19 cellular contexts compared by ENCODE assay signal in genomic region chr14:104209985-104210520, GRCh38.
A peak's percentile ranks its signal among the peaks of the same experiment; 100 is the strongest.
DNase-seq lines count a peak whose midpoint lies in the region; ATAC-seq, FAIRE-seq and TF ChIP-seq lines count a peak whose summit lies in the region.
"Had no signal": no experiment of that assay in that cellular context is flagged by ENCODE, and none has a peak within 500 bp of the region (broad histone marks: within the 10 kb centered on the region; RNA-seq: fewer than 3 reads in every experiment).

No MANE protein-coding gene starts in this region.

- no peak overlapping the region for H2BK5ac ChIP-seq in neuronal stem cell (ENCODE audit: low read length)

- H3K4me1 ChIP-seq in BLaER1 treated with 17β-estradiol and CSF1 and Interleukin-3, amounts not matched to agents 10 nM and 100 nM = peaks cover 0 to 47% (median 36%) of the 10 kb centered on the region in 10 experiments; a peak in 15 of 20 replicates
- H3K4me1 ChIP-seq in neuronal stem cell (ENCODE audit: control insufficient read depth in 2 of 2, insufficient read depth in 1 of 2, low read depth in 1 of 2, low read length in 2 of 2) = peaks cover 9 to 11% of the 10 kb centered on the region in 2 donors
- H3K4me1 ChIP-seq: Peyer's patch had no signal

- peak; percentile 42 for DNase-seq in NCI-H1105 (lab: John Stamatoyannopoulos, UW)
- no peak for DNase-seq in neuronal stem cell (ENCODE audit: low spot score)
- DNase-seq in frontal cortex (ENCODE audit: low spot score in 2 of 2) = no peak
- DNase-seq in amniotic stem cell (lab: John Stamatoyannopoulos, UW) = no peak
- DNase-seq: ACHN; DMS 273 treated with DMSO at 0.1 percent for 48 hours; DND-41; H7; KG1; MV-4-11; NCI-H146; NCI-H2227 treated with DMSO at 0.1 percent for 48 hours; NCI-H510A treated with DMSO at 0.1 percent for 48 hours; NK-92 treated with Interleukin-12 subunit alpha and Interleukin-12 subunit beta, amount 100 ng/mL, for 24 hours; Peyer's patch; SW 1271 had no signal

- H3K27me3 ChIP-seq in BLaER1 treated with 17β-estradiol and CSF1 and Interleukin-3, amounts not matched to agents 10 nM and 100 nM = no peaks in the 10 kb centered on the region
- peaks cover 0 to 23% (median 0%) of the 10 kb centered on the region in 3 experiments for H3K27me3 ChIP-seq in neuronal stem cell (ENCODE audit: control insufficient read depth in 3 of 3, insufficient read depth in 3 of 3, low read depth in 1 of 3, low read length in 3 of 3)
- H3K27me3 ChIP-seq: Peyer's patch had no signal

- peaks cover 0 to 5% (median 0%) of the 10 kb centered on the region in 11 experiments; a peak in 1 of 22 replicates for H4K20me1 ChIP-seq in BLaER1 treated with 17β-estradiol and CSF1 and Interleukin-3, amounts not matched to agents 10 nM and 100 nM

- H2AFZ ChIP-seq in neuronal stem cell (ENCODE audit: low read length) = no peak overlapping the region

- H3K27ac ChIP-seq in BLaER1 treated with 17β-estradiol and CSF1 and Interleukin-3, amounts not matched to agents 10 nM and 100 nM = no peak overlapping the region
- no peak overlapping the region for H3K27ac ChIP-seq in neuronal stem cell (replicated peaks; ENCODE audit: low read length)
- H3K27ac ChIP-seq: Peyer's patch had no signal

- ATAC-seq in GM18867 (IDR thresholded peaks at IDR 0.05; ENCODE audit: unreplicated experiment) = no peak

- H3K36me3 Mint-ChIP-seq in brain = no peaks in the 10 kb centered on the region

- no peaks in the 10 kb centered on the region for H3K9me3 ChIP-seq in BLaER1 treated with 17β-estradiol and CSF1 and Interleukin-3, amounts not matched to agents 10 nM and 100 nM (replicated peaks in 1 of 11)
- H3K9me3 ChIP-seq in neuronal stem cell (replicated peaks in 1 of 2; ENCODE audit: control insufficient read depth in 2 of 2, insufficient read depth in 1 of 2, low read depth in 1 of 2, low read length in 2 of 2) = peaks cover 0 to 2% of the 10 kb centered on the region in 2 donors
- H3K9me3 ChIP-seq: Peyer's patch had no signal

- peak overlapping the region; percentile 78 for H3K18ac ChIP-seq in neuronal stem cell (ENCODE audit: low read length)

- H3K4ac ChIP-seq in neuronal stem cell (ENCODE audit: low read length) = peak overlapping the region; percentile 66

- H3K14ac ChIP-seq in neuronal stem cell (ENCODE audit: low read length) = no peak overlapping the region

- peaks cover 0 to 4% (median 0%) of the 10 kb centered on the region in 5 experiments for H3K9me3 Mint-ChIP-seq in brain

- no peak overlapping the region for H4K91ac ChIP-seq in neuronal stem cell (ENCODE audit: low read depth, low read length, poor library complexity)

- H2BK120ac ChIP-seq in neuronal stem cell (ENCODE audit: low read depth, low read length) = peak overlapping the region; percentile 63

- peak overlapping the region; percentile 97 for H2AK5ac ChIP-seq in neuronal stem cell (ENCODE audit: low read depth, low read length)

- H3K27ac Mint-ChIP-seq in brain = peak overlapping the region; percentile 82 to 98 (median 93)

- no peaks in the 10 kb centered on the region for H3K79me1 ChIP-seq in neuronal stem cell (ENCODE audit: low read depth, low read length)

- FAIRE-seq in frontal cortex (lab: Jason Lieb, UNC) = no peak

- H3K4me3 ChIP-seq in BLaER1 treated with 17β-estradiol and CSF1 and Interleukin-3, amounts not matched to agents 10 nM and 100 nM = no peak overlapping the region
- H3K4me3 ChIP-seq in neuronal stem cell (ENCODE audit: low read length in 2 of 2) = no peak overlapping the region
- H3K4me3 ChIP-seq: Peyer's patch had no signal

- no peak overlapping the region for H4K8ac ChIP-seq in neuronal stem cell (ENCODE audit: low read depth, low read length)

- peaks cover 52% of the 10 kb centered on the region for H3K4me1 Mint-ChIP-seq in brain

- no peak overlapping the region for H3K23ac ChIP-seq in neuronal stem cell (ENCODE audit: low read depth, low read length, poor library complexity)

- H3K27me3 Mint-ChIP-seq in brain = peaks cover 4% of the 10 kb centered on the region

- H3K9ac ChIP-seq in BLaER1 treated with 17β-estradiol and CSF1 and Interleukin-3, amounts not matched to agents 10 nM and 100 nM = no peak overlapping the region
- no peak overlapping the region for H3K9ac ChIP-seq in neuronal stem cell (ENCODE audit: low read depth, low read length, poor library complexity)

- peak overlapping the region; percentile 73 for H2BK12ac ChIP-seq in neuronal stem cell (ENCODE audit: low read length)

- peak overlapping the region in 3 of 5 experiments; percentile 41 to 53 (median 53) for H3K4me3 Mint-ChIP-seq in brain

- WGBS in neuronal stem cell (ENCODE audit: extremely low coverage in 2 of 2, insufficient read length in 2 of 2, insufficient replicate concordance in 1 of 2), 2 donors = no CpG with 5 or more reads among the region's 15 CpGs

- H3K36me3 ChIP-seq in BLaER1 treated with 17β-estradiol and CSF1 and Interleukin-3, amounts not matched to agents 10 nM and 100 nM = no peaks in the 10 kb centered on the region
- no peaks in the 10 kb centered on the region for H3K36me3 ChIP-seq in neuronal stem cell (replicated peaks in 1 of 2; ENCODE audit: control insufficient read depth in 2 of 2, insufficient read depth in 2 of 2, low read length in 2 of 2)
- H3K36me3 ChIP-seq: Peyer's patch had no signal

- TF ChIP-seq CTCF in brain (conservative IDR thresholded peaks at IDR 0.05) = no peak

- H3K4me2 ChIP-seq in BLaER1 treated with 17β-estradiol and CSF1 and Interleukin-3, amounts not matched to agents 10 nM and 100 nM = peak overlapping the region in 9 of 11 experiments; percentile 12 to 68 (median 53); a peak in 16 of 22 replicates
- no peak overlapping the region for H3K4me2 ChIP-seq in neuronal stem cell (ENCODE audit: insufficient read depth, low read length, poor library complexity, severe bottlenecking)

- H2BK15ac ChIP-seq in neuronal stem cell (ENCODE audit: low read length) = no peak overlapping the region
